In the genomic region with DNA sequence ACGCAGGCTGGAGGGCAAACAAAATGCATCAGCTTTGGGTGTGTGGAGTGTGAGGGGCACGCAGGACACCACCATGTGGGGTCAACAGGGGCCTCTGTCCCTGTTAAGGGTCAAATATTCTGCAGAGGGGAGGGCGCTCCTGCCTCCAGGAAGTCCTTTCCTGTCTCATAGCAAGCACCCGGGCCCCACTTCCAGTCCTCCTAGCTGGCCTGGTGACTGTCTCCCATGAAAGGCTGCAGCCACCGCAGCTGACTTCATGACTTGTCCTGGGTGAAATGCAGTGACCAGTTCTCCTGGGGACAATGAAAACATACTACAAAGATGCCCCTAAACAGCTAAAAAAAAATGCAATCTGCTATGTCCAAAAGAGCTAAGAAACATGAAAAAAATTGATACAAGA, we compare ENCODE assay signal across 12 cellular contexts.
"Had no signal": no experiment of that assay in that cellular context is flagged by ENCODE, and none has a peak within 500 bp of the region (broad histone marks: within the 10 kb centered on the region; RNA-seq: fewer than 3 reads in every experiment).

No MANE protein-coding gene starts in this region.

- H3K9me3 ChIP-seq: esophagus squamous epithelium, heart left ventricle, neutrophil, tibial nerve had no signal

- H3K4me3 ChIP-seq: esophagus squamous epithelium, heart left ventricle, tibial nerve had no signal

- H3K36me3 ChIP-seq: esophagus squamous epithelium had no signal

- H3K9me3 Mint-ChIP-seq: activated naive CD4-positive, alpha-beta T cell treated with anti-CD3 and anti-CD28 coated beads, Interleukin-2, amount 50 U/mL, for 72 hours had no signal

- H3K36me3 Mint-ChIP-seq: activated naive CD4-positive, alpha-beta T cell treated with anti-CD3 and anti-CD28 coated beads, Interleukin-2, amount 50 U/mL, for 72 hours had no signal

- H3K27ac ChIP-seq: esophagus squamous epithelium, heart left ventricle, neutrophil, tibial nerve had no signal

- H3K27me3 ChIP-seq: esophagus squamous epithelium, heart left ventricle, neutrophil, tibial nerve had no signal

- ATAC-seq: heart left ventricle had no signal

- DNase-seq: activated CD4-positive, alpha-beta T cell treated with anti-CD3 and anti-CD28 coated beads, Interleukin-2, amount 50 U/mL, for 1 hour; activated T-cell treated with anti-CD3 and anti-CD28 coated beads for 4 hours; anterior cingulate cortex; esophagus squamous epithelium; foreskin melanocyte; islet precursor cell; mesendoderm; T-helper 2 cell had no signal
